Comparison of ENCODE assay signal across 1 cellular context in genomic region chr11:57527056-57527631, GRCh38.
TF ChIP-seq lines count a peak whose summit lies in the region.

No MANE protein-coding gene starts in this region.

TF ChIP-seq in HepG2, 621 proteins besides CTCF, POLR2A, EP300 and RAD21 (continued from another document):
- TF ChIP-seq THAP9 (CRISPR knock-in tag; IDR thresholded peaks at IDR 0.05; ENCODE audit: borderline replicate concordance), result no peak
- TF ChIP-seq CBX2 (IDR thresholded peaks at IDR 0.05; ENCODE audit: low read depth, low read length), result no peak
- no peak for TF ChIP-seq CBX2 (CRISPR knock-in tag; IDR thresholded peaks at IDR 0.05; ENCODE audit: low read depth)
- TF ChIP-seq CREM (IDR thresholded peaks at IDR 0.05), result no peak
- TF ChIP-seq CREM (CRISPR knock-in tag; IDR thresholded peaks at IDR 0.05), result no peak
- TF ChIP-seq NFYB (CRISPR knock-in tag; IDR thresholded peaks at IDR 0.05), result no peak
- peak; percentile 50; the same call in 1 of the 2 replicates for TF ChIP-seq GATAD1 (CRISPR knock-in tag; IDR thresholded peaks at IDR 0.05)
- peak; percentile 37; the same call in 1 of the 2 replicates for TF ChIP-seq SOX5 (CRISPR knock-in tag; IDR thresholded peaks at IDR 0.05; ENCODE audit: borderline replicate concordance)
- no peak for TF ChIP-seq MAX (IDR thresholded peaks at IDR 0.05)
- no peak for TF ChIP-seq ELF4 (CRISPR knock-in tag; IDR thresholded peaks at IDR 0.05; ENCODE audit: borderline replicate concordance)
- no peak for TF ChIP-seq FOXK1 (CRISPR knock-in tag; IDR thresholded peaks at IDR 0.05; ENCODE audit: borderline replicate concordance, low read depth)
- TF ChIP-seq POLR2AphosphoS5 (IDR thresholded peaks at IDR 0.05; ENCODE audit: low read depth, low read length), result no peak
- TF ChIP-seq ZEB1 (IDR thresholded peaks at IDR 0.05; ENCODE audit: insufficient replicate concordance, low read depth), result peak; percentile 76
- TF ChIP-seq ATF1 (CRISPR knock-in tag; IDR thresholded peaks at IDR 0.05), result no peak
- TF ChIP-seq NFKBIZ (CRISPR knock-in tag; IDR thresholded peaks at IDR 0.05), result 0 out of 2 replicates have a peak, but pooled peaks have one; percentile 48
- TF ChIP-seq REPIN1 (CRISPR knock-in tag; IDR thresholded peaks at IDR 0.05; ENCODE audit: borderline replicate concordance, low read depth), result peak; percentile 28; the same call in 1 of the 2 replicates
- TF ChIP-seq ADNP (CRISPR knock-in tag; IDR thresholded peaks at IDR 0.05), result no peak
- peak; percentile 73 for TF ChIP-seq ZNF574 (CRISPR knock-in tag; IDR thresholded peaks at IDR 0.05)
- TF ChIP-seq MAFK (conservative IDR thresholded peaks at IDR 0.05 in 1 of 2, IDR thresholded peaks at IDR 0.05 in 1 of 2; ENCODE audit: low read length in 2 of 2), result no peak
- TF ChIP-seq ZNF18 (CRISPR knock-in tag; IDR thresholded peaks at IDR 0.05; ENCODE audit: insufficient replicate concordance), result no peak
- TF ChIP-seq FUBP1 (CRISPR knock-in tag; IDR thresholded peaks at IDR 0.05; ENCODE audit: borderline replicate concordance), result 0 out of 2 replicates have a peak, but pooled peaks have one; percentile 18
- TF ChIP-seq HNF1A (IDR thresholded peaks at IDR 0.05; ENCODE audit: low read depth), result no peak
- no peak for TF ChIP-seq HNF1A (CRISPR knock-in tag; IDR thresholded peaks at IDR 0.05; ENCODE audit: borderline replicate concordance)
- TF ChIP-seq ZNF652 (CRISPR knock-in tag; IDR thresholded peaks at IDR 0.05; ENCODE audit: borderline replicate concordance, low read depth), result peak; percentile 23; the same call in 1 of the 2 replicates
- 0 out of 2 replicates have a peak, but pooled peaks have one; percentile 23 for TF ChIP-seq TARDBP (CRISPR knock-in tag; IDR thresholded peaks at IDR 0.05)
- TF ChIP-seq SP140L (CRISPR knock-in tag; IDR thresholded peaks at IDR 0.05; ENCODE audit: borderline replicate concordance), result no peak
- no peak for TF ChIP-seq TEAD2 (CRISPR knock-in tag; IDR thresholded peaks at IDR 0.05)
- no peak for TF ChIP-seq SP2 (CRISPR knock-in tag; IDR thresholded peaks at IDR 0.05)
- TF ChIP-seq CEBPG (CRISPR knock-in tag; IDR thresholded peaks at IDR 0.05), result peak; percentile 75
- TF ChIP-seq SAP130 (CRISPR knock-in tag; IDR thresholded peaks at IDR 0.05; ENCODE audit: low read depth), result peak; percentile 34; the same call in 1 of the 2 replicates
